ENCODE assay signal across 1 cellular context in the genomic region with DNA sequence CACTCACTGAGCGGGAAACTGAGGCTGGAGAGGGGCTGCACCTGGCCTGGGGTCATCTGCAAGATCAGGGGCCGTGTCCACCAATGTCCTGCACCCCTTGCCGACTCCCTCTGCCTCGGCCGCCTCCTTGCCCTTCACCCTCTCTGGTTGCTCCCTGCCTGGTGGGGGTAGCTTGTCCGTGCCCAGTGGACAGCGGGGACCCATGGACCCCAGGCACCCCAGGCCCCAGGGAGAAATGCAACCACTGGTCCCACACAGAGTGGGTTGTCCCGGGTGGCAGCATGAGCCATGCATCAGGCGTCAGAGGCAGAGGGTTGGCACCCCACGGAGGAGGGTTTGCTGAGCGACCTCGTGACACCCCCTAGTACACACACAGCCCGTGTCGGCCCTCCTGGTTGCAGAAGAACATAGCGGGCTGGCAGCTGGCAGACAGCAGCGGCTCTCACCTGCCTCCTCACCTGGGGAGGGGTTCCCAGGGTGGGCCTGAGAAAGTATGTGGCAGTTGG.
A peak's percentile ranks its signal among the peaks of the same experiment; 100 is the strongest.
TF ChIP-seq lines count a peak whose summit lies in the region.

No MANE protein-coding gene starts in this region.

TF ChIP-seq in HepG2, 621 proteins besides CTCF, POLR2A, EP300 and RAD21:
- no peak for TF ChIP-seq ZSCAN25 (CRISPR knock-in tag; IDR thresholded peaks at IDR 0.05)
- no peak for TF ChIP-seq ZBTB38 (CRISPR knock-in tag; IDR thresholded peaks at IDR 0.05)
- peak; percentile 13 for TF ChIP-seq SRSF1 (optimal IDR thresholded peaks at IDR 0.05; ENCODE audit: low read depth, low read length)
- TF ChIP-seq, protein P1, sequence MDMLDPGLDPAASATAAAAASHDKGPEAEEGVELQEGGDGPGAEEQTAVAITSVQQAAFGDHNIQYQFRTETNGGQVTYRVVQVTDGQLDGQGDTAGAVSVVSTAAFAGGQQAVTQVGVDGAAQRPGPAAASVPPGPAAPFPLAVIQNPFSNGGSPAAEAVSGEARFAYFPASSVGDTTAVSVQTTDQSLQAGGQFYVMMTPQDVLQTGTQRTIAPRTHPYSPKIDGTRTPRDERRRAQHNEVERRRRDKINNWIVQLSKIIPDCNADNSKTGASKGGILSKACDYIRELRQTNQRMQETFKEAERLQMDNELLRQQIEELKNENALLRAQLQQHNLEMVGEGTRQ (IDR thresholded peaks at IDR 0.05; ENCODE audit: low read depth, low read length), result no peak
- TF ChIP-seq, protein P1 (CRISPR knock-in tag; IDR thresholded peaks at IDR 0.05; ENCODE audit: borderline replicate concordance), result no peak
- TF ChIP-seq HNF4G (IDR thresholded peaks at IDR 0.05; ENCODE audit: borderline replicate concordance, low read depth, low read length), result no peak
- TF ChIP-seq HNF4G (CRISPR knock-in tag; IDR thresholded peaks at IDR 0.05; ENCODE audit: borderline replicate concordance, low read depth), result no peak
- TF ChIP-seq ZNF772 (CRISPR knock-in tag; IDR thresholded peaks at IDR 0.05), result no peak
- TF ChIP-seq ZNF34 (CRISPR knock-in tag; IDR thresholded peaks at IDR 0.05; ENCODE audit: borderline replicate concordance), result no peak
- no peak for TF ChIP-seq RBAK (CRISPR knock-in tag; IDR thresholded peaks at IDR 0.05)
- TF ChIP-seq AGO2 (optimal IDR thresholded peaks at IDR 0.05; ENCODE audit: low read depth, low read length), result peak; percentile 51
- TF ChIP-seq, protein P2, sequence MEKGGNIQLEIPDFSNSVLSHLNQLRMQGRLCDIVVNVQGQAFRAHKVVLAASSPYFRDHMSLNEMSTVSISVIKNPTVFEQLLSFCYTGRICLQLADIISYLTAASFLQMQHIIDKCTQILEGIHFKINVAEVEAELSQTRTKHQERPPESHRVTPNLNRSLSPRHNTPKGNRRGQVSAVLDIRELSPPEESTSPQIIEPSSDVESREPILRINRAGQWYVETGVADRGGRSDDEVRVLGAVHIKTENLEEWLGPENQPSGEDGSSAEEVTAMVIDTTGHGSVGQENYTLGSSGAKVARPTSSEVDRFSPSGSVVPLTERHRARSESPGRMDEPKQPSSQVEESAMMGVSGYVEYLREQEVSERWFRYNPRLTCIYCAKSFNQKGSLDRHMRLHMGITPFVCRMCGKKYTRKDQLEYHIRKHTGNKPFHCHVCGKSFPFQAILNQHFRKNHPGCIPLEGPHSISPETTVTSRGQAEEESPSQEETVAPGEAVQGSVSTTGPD (CRISPR knock-in tag; IDR thresholded peaks at IDR 0.05), result no peak
- TF ChIP-seq ZFP37 (CRISPR knock-in tag; IDR thresholded peaks at IDR 0.05; ENCODE audit: borderline replicate concordance), result no peak
- TF ChIP-seq ZNF768 (CRISPR knock-in tag; IDR thresholded peaks at IDR 0.05), result 0 out of 2 replicates have a peak, but pooled peaks have one; percentile 17
- TF ChIP-seq, protein P3, sequence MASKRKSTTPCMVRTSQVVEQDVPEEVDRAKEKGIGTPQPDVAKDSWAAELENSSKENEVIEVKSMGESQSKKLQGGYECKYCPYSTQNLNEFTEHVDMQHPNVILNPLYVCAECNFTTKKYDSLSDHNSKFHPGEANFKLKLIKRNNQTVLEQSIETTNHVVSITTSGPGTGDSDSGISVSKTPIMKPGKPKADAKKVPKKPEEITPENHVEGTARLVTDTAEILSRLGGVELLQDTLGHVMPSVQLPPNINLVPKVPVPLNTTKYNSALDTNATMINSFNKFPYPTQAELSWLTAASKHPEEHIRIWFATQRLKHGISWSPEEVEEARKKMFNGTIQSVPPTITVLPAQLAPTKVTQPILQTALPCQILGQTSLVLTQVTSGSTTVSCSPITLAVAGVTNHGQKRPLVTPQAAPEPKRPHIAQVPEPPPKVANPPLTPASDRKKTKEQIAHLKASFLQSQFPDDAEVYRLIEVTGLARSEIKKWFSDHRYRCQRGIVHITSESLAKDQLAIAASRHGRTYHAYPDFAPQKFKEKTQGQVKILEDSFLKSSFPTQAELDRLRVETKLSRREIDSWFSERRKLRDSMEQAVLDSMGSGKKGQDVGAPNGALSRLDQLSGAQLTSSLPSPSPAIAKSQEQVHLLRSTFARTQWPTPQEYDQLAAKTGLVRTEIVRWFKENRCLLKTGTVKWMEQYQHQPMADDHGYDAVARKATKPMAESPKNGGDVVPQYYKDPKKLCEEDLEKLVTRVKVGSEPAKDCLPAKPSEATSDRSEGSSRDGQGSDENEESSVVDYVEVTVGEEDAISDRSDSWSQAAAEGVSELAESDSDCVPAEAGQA (IDR thresholded peaks at IDR 0.05; ENCODE audit: low read depth), result no peak
- TF ChIP-seq, protein P3 (CRISPR knock-in tag; IDR thresholded peaks at IDR 0.05; ENCODE audit: borderline replicate concordance), result no peak
- no peak for TF ChIP-seq PHF5A (CRISPR knock-in tag; IDR thresholded peaks at IDR 0.05; ENCODE audit: low read depth, unreplicated experiment)
- TF ChIP-seq, protein P4, sequence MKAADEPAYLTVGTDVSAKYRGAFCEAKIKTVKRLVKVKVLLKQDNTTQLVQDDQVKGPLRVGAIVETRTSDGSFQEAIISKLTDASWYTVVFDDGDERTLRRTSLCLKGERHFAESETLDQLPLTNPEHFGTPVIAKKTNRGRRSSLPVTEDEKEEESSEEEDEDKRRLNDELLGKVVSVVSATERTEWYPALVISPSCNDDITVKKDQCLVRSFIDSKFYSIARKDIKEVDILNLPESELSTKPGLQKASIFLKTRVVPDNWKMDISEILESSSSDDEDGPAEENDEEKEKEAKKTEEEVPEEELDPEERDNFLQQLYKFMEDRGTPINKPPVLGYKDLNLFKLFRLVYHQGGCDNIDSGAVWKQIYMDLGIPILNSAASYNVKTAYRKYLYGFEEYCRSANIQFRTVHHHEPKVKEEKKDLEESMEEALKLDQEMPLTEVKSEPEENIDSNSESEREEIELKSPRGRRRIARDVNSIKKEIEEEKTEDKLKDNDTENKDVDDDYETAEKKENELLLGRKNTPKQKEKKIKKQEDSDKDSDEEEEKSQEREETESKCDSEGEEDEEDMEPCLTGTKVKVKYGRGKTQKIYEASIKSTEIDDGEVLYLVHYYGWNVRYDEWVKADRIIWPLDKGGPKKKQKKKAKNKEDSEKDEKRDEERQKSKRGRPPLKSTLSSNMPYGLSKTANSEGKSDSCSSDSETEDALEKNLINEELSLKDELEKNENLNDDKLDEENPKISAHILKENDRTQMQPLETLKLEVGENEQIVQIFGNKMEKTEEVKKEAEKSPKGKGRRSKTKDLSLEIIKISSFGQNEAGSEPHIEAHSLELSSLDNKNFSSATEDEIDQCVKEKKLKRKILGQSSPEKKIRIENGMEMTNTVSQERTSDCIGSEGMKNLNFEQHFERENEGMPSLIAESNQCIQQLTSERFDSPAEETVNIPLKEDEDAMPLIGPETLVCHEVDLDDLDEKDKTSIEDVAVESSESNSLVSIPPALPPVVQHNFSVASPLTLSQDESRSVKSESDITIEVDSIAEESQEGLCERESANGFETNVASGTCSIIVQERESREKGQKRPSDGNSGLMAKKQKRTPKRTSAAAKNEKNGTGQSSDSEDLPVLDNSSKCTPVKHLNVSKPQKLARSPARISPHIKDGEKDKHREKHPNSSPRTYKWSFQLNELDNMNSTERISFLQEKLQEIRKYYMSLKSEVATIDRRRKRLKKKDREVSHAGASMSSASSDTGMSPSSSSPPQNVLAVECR (CRISPR knock-in tag; IDR thresholded peaks at IDR 0.05; ENCODE audit: borderline replicate concordance), result no peak
- TF ChIP-seq, protein P5, sequence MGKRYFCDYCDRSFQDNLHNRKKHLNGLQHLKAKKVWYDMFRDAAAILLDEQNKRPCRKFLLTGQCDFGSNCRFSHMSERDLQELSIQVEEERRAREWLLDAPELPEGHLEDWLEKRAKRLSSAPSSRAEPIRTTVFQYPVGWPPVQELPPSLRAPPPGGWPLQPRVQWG (CRISPR knock-in tag; IDR thresholded peaks at IDR 0.05; ENCODE audit: borderline replicate concordance, low read depth), result no peak
- TF ChIP-seq, protein P6, sequence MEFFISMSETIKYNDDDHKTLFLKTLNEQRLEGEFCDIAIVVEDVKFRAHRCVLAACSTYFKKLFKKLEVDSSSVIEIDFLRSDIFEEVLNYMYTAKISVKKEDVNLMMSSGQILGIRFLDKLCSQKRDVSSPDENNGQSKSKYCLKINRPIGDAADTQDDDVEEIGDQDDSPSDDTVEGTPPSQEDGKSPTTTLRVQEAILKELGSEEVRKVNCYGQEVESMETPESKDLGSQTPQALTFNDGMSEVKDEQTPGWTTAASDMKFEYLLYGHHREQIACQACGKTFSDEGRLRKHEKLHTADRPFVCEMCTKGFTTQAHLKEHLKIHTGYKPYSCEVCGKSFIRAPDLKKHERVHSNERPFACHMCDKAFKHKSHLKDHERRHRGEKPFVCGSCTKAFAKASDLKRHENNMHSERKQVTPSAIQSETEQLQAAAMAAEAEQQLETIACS (CRISPR knock-in tag; IDR thresholded peaks at IDR 0.05), result no peak
TF ChIP-seq in HepG2: peak in this region for 3.
